1 cellular context compared by ENCODE assay signal in the genomic region with DNA sequence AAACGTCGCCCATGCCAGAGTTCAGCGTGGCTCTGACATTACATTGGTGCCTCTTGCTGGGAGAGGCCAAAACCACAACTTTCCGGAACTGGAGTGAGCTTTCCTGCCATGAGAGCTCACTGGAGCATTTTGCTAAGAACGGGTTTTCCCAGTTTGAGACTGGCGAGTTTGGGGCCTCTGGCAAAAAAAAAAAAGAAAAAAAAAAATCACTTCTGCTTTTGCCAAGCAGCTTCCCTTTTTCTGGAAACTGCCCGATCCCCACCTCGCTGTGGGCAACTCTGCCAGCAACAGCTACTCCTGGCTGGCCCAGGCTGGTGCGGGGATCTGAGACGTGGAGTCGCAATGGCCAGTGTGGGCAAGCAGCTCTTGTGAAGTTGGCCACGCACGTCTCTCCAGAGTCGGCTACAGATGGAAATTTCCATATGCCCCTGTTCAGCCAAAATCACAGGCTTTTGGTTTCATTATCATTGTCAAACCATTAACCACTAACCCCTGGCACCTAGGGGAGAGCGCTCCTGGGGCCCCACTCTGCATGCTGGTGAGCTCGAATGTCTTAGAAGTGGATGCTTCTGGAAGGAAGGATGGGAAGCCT.
TF ChIP-seq lines count a peak whose summit lies in the region.

No MANE protein-coding gene starts in this region.

TF ChIP-seq in H1, 55 proteins besides CTCF, POLR2A, EP300 and RAD21 (continued from another document):
- no peak for TF ChIP-seq NANOG (IDR thresholded peaks at IDR 0.05; ENCODE audit: insufficient read depth, low read depth, low read length, poor library complexity, severe bottlenecking)
- TF ChIP-seq SRF (IDR thresholded peaks at IDR 0.05; ENCODE audit: low read depth, low read length), result no peak
- no peak for TF ChIP-seq FOSL1 (IDR thresholded peaks at IDR 0.05; ENCODE audit: insufficient read depth, low read depth, low read length)
- no peak for TF ChIP-seq HDAC6 (IDR thresholded peaks at IDR 0.05; ENCODE audit: low read depth, low read length)
- no peak for TF ChIP-seq TAF7 (optimal IDR thresholded peaks at IDR 0.05; ENCODE audit: borderline replicate concordance, low read depth, low read length)
- no peak for TF ChIP-seq CHD2 (IDR thresholded peaks at IDR 0.05; ENCODE audit: low read length)
- no peak for TF ChIP-seq KDM5A (IDR thresholded peaks at IDR 0.05; ENCODE audit: low read length)
- no peak for TF ChIP-seq SAP30 (IDR thresholded peaks at IDR 0.05; ENCODE audit: insufficient read depth, insufficient replicate concordance, low read length)
- TF ChIP-seq, protein P1, sequence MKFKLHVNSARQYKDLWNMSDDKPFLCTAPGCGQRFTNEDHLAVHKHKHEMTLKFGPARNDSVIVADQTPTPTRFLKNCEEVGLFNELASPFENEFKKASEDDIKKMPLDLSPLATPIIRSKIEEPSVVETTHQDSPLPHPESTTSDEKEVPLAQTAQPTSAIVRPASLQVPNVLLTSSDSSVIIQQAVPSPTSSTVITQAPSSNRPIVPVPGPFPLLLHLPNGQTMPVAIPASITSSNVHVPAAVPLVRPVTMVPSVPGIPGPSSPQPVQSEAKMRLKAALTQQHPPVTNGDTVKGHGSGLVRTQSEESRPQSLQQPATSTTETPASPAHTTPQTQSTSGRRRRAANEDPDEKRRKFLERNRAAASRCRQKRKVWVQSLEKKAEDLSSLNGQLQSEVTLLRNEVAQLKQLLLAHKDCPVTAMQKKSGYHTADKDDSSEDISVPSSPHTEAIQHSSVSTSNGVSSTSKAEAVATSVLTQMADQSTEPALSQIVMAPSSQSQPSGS (IDR thresholded peaks at IDR 0.05; ENCODE audit: low read length), result no peak
- no peak for TF ChIP-seq TCF12 (IDR thresholded peaks at IDR 0.05; ENCODE audit: low read depth, low read length)
- TF ChIP-seq, protein P2, sequence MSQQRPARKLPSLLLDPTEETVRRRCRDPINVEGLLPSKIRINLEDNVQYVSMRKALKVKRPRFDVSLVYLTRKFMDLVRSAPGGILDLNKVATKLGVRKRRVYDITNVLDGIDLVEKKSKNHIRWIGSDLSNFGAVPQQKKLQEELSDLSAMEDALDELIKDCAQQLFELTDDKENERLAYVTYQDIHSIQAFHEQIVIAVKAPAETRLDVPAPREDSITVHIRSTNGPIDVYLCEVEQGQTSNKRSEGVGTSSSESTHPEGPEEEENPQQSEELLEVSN (IDR thresholded peaks at IDR 0.05), result no peak
- TF ChIP-seq RFX5 (IDR thresholded peaks at IDR 0.05; ENCODE audit: borderline replicate concordance, low read depth, low read length), result no peak
- no peak for TF ChIP-seq SIN3A (conservative IDR thresholded peaks at IDR 0.05 in 1 of 2, IDR thresholded peaks at IDR 0.05 in 1 of 2; ENCODE audit: low read depth in 1 of 2, low read length in 2 of 2)
- TF ChIP-seq, protein P3, sequence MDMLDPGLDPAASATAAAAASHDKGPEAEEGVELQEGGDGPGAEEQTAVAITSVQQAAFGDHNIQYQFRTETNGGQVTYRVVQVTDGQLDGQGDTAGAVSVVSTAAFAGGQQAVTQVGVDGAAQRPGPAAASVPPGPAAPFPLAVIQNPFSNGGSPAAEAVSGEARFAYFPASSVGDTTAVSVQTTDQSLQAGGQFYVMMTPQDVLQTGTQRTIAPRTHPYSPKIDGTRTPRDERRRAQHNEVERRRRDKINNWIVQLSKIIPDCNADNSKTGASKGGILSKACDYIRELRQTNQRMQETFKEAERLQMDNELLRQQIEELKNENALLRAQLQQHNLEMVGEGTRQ (IDR thresholded peaks at IDR 0.05; ENCODE audit: low read length), result no peak
- no peak for TF ChIP-seq PHF8 (conservative IDR thresholded peaks at IDR 0.05; ENCODE audit: low read depth, low read length)
